Comparison of ENCODE assay signal across 12 cellular contexts in the genomic region with DNA sequence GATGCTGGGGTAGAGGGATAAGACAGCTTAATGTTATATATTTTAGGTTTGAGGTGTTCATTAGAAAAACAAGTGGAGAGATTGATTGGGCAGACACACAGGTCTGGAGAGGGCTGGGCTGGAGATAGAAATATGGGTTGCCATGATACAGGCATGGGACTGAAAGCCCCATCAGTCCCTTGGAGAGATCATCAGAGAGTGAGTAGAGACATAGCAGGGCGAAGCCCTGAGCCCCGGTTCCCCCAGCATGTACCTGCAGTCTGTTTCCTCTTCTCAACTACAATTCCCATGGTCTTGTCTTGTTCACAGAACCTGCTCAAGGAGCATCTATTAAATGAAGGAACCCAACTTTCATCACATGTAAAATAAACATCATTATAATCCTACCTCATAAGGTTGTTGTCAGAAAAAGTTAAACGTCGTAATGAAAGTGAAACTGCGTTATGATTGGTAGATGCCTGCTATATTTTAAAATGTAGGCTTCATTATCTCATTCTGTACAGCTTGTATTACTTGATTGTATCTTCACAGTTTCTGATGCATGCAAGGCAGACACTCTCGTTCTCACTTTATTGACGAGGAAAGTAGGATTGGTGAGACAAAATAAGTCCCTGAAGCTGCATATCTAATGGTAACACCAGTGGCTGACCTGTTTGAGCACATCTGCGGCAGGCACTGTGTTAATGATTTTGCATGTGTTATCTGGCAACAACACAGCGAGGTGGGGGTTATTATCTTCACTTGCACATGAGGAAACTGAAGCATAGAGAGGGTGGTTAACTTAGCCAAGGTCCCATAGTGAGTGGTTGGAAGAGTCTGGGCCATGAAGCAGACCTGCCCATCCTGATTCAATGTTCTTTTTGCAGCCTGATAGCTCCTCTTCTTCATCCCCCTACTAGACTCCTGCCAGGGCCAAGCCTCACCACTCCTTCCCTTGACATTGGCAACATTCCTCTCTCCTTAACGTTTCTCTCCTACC.
DNase-seq lines count a peak whose midpoint lies in the region; ATAC-seq and TF ChIP-seq lines count a peak whose summit lies in the region.
"Had no signal": no experiment of that assay in that cellular context is flagged by ENCODE, and none has a peak within 500 bp of the region (broad histone marks: within the 10 kb centered on the region; RNA-seq: fewer than 3 reads in every experiment).

No MANE protein-coding gene starts in this region.

- H3K36me3 Mint-ChIP-seq in natural killer cell, result no peaks in the 10 kb centered on the region

- peak overlapping the region; percentile 91 to 94 for H3K27ac Mint-ChIP-seq in natural killer cell

- no peak overlapping the region for H3K27ac ChIP-seq in DND-41 (ENCODE audit: low read length)

- no peak overlapping the region for H3K4me2 ChIP-seq in DND-41 (ENCODE audit: insufficient read depth, low read length)

- H3K9ac ChIP-seq in DND-41 (ENCODE audit: low read depth, low read length), result no peak overlapping the region

- no peak for TF ChIP-seq CTCF in DND-41 (IDR thresholded peaks at IDR 0.05; ENCODE audit: borderline replicate concordance, extremely low read depth, low read length, poor library complexity, severe bottlenecking)
- TF ChIP-seq CTCF in natural killer cell (IDR thresholded peaks at IDR 0.05), result no peak

- no peaks in the 10 kb centered on the region for H3K27me3 ChIP-seq in DND-41 (ENCODE audit: insufficient read depth, low read length, poor library complexity)

- H2AFZ ChIP-seq in DND-41 (ENCODE audit: low read depth, low read length), result peak overlapping the region; percentile 53; the same call in 1 of the 2 replicates

- intact Hi-C loops in natural killer cell (cut with micrococcal nuclease), result loop anchor here (1.0 to 10.0 kb wide), 5 partner anchors 78 to 1274 kb away; a partner anchor contains a TSS

- no peaks in the 10 kb centered on the region for H3K9me3 ChIP-seq in DND-41 (ENCODE audit: insufficient read depth, low read length, severe bottlenecking)

- H3K9me3 Mint-ChIP-seq in natural killer cell, result no peaks in the 10 kb centered on the region

- peaks cover 0 to 3% of the 10 kb centered on the region in 2 donors for H3K27me3 Mint-ChIP-seq in natural killer cell (ENCODE audit: low read depth in 2 of 2)

- no peak overlapping the region for H3K4me3 ChIP-seq in DND-41 (ENCODE audit: low read depth in 1 of 2, low read length in 2 of 2)

- peaks cover 9% of the 10 kb centered on the region; the same call in 1 of the 2 replicates for H3K4me1 ChIP-seq in DND-41 (ENCODE audit: insufficient read depth, low read length)

- H3K36me3 ChIP-seq in DND-41 (ENCODE audit: insufficient read depth, low read length), result no peaks in the 10 kb centered on the region

- no peaks in the 10 kb centered on the region for H4K20me1 ChIP-seq in DND-41 (ENCODE audit: insufficient read depth, low read length)

- ATAC-seq in DND-41 (ENCODE audit: insufficient read depth, low read depth) (no peak), natural killer cell (peak; percentile 11 to 39 (median 15)), HG03135 (IDR thresholded peaks at IDR 0.05; ENCODE audit: unreplicated experiment) (no peak), GM18519 (IDR thresholded peaks at IDR 0.05; ENCODE audit: low FRiP score, unreplicated experiment) (no peak)

- peak overlapping the region; percentile 85 for H3K4me3 Mint-ChIP-seq in natural killer cell

- peaks cover 35 to 48% of the 10 kb centered on the region in 2 donors for H3K4me1 Mint-ChIP-seq in natural killer cell

- DNase-seq in DND-41 (no peak), KG1 (lab: John Stamatoyannopoulos, UW) (peak; percentile 44), natural killer cell (no peak), T-helper 9 cell (no peak), midbrain (lab: John Stamatoyannopoulos, UW) (no peak)
- DNase-seq in activated naive CD4-positive, alpha-beta T cell treated with anti-CD3 and anti-CD28 coated beads, Interleukin-2, amount 50 U/mL, for 16 hours, result peak; percentile 21
- DNase-seq: cortex of kidney, DMS 273 treated with DMSO at 0.1 percent for 48 hours, kidney, NCI-H446 treated with DMSO at 0.1 percent for 48 hours had no signal

- no peaks in the 10 kb centered on the region for H3K79me2 ChIP-seq in DND-41 (ENCODE audit: insufficient read depth, low read length)

Comparison
In these comparisons a context has a peak if more than half of its experiments do, and no peak if none do; other contexts are left out.
1. ATAC-seq: peak in natural killer cell (3 of 3); none in DND-41 (single experiment), HG03135 (single experiment) and GM18519 (single experiment).
2. DNase-seq: peak in KG1 (single experiment) and activated naive CD4-positive, alpha-beta T cell treated with anti-CD3 and anti-CD28 coated beads, Interleukin-2, amount 50 U/mL, for 16 hours (single experiment); none in DND-41 (single experiment), natural killer cell (single experiment), T-helper 9 cell (single experiment) and midbrain (single experiment).